Comparison of ENCODE assay signal across 1 cellular context in the genomic region with DNA sequence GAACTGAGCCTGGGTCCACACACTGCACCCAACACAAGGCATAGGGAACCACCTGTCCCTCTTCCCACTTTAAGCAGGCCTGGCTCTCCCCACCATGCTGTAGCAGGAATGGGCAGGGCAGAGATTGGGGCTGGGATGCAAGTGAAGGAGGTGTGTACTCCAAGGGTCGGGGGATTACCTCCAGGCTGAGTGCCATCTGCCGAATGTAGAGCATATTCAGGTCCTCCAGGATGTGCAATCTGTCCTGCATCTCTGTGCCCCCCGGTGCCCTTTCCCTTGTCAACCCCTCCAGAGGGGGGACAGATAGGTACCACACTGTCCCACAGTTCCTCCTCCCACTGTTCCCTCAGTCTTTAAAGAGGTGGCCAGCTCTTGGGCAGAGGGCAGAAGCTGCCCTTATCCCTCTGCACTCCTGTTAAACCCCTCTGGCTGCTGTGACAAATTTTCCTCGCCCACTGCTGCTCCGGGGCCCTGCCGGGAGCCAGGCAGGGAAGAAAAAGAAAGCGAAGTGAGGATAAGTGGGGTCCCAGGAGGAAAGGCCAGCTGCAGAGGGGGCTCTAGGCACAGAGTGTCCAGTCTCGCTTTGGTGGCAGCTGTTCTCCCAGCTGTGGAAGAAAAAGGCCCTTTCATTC.
TF ChIP-seq lines count a peak whose summit lies in the region.

No MANE protein-coding gene starts in this region.

TF ChIP-seq in HepG2, 621 proteins besides CTCF, POLR2A, EP300 and RAD21 (continued from another document and continues in another):
- TF ChIP-seq, protein P1, sequence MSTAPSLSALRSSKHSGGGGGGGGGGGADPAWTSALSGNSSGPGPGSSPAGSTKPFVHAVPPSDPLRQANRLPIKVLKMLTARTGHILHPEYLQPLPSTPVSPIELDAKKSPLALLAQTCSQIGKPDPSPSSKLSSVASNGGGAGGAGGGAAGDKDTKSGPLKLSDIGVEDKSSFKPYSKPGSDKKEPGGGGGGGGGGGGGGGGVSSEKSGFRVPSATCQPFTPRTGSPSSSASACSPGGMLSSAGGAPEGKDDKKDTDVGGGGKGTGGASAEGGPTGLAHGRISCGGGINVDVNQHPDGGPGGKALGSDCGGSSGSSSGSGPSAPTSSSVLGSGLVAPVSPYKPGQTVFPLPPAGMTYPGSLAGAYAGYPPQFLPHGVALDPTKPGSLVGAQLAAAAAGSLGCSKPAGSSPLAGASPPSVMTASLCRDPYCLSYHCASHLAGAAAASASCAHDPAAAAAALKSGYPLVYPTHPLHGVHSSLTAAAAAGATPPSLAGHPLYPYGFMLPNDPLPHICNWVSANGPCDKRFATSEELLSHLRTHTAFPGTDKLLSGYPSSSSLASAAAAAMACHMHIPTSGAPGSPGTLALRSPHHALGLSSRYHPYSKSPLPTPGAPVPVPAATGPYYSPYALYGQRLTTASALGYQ (CRISPR knock-in tag; IDR thresholded peaks at IDR 0.05) = no peak
- TF ChIP-seq ZNF225 (CRISPR knock-in tag; IDR thresholded peaks at IDR 0.05) = 0 out of 2 replicates have a peak, but pooled peaks have one; percentile 21
- TF ChIP-seq ZNF546 (CRISPR knock-in tag; conservative IDR thresholded peaks at IDR 0.05) = no peak
- 0 out of 2 replicates have a peak, but pooled peaks have one; percentile 14 for TF ChIP-seq NCOR1 (IDR thresholded peaks at IDR 0.05; ENCODE audit: borderline replicate concordance, low read length)
- TF ChIP-seq, protein P2, sequence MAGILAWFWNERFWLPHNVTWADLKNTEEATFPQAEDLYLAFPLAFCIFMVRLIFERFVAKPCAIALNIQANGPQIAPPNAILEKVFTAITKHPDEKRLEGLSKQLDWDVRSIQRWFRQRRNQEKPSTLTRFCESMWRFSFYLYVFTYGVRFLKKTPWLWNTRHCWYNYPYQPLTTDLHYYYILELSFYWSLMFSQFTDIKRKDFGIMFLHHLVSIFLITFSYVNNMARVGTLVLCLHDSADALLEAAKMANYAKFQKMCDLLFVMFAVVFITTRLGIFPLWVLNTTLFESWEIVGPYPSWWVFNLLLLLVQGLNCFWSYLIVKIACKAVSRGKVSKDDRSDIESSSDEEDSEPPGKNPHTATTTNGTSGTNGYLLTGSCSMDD (CRISPR knock-in tag; IDR thresholded peaks at IDR 0.05) = no peak
- TF ChIP-seq, protein P3, sequence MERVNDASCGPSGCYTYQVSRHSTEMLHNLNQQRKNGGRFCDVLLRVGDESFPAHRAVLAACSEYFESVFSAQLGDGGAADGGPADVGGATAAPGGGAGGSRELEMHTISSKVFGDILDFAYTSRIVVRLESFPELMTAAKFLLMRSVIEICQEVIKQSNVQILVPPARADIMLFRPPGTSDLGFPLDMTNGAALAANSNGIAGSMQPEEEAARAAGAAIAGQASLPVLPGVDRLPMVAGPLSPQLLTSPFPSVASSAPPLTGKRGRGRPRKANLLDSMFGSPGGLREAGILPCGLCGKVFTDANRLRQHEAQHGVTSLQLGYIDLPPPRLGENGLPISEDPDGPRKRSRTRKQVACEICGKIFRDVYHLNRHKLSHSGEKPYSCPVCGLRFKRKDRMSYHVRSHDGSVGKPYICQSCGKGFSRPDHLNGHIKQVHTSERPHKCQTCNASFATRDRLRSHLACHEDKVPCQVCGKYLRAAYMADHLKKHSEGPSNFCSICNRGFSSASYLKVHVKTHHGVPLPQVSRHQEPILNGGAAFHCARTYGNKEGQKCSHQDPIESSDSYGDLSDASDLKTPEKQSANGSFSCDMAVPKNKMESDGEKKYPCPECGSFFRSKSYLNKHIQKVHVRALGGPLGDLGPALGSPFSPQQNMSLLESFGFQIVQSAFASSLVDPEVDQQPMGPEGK (CRISPR knock-in tag; IDR thresholded peaks at IDR 0.05) = no peak
- no peak for TF ChIP-seq ZMYM4 (CRISPR knock-in tag; IDR thresholded peaks at IDR 0.05)
- TF ChIP-seq ZSCAN12 (CRISPR knock-in tag; IDR thresholded peaks at IDR 0.05) = no peak
- no peak for TF ChIP-seq ZNF816 (CRISPR knock-in tag; IDR thresholded peaks at IDR 0.05; ENCODE audit: borderline replicate concordance)
- TF ChIP-seq SP4 (CRISPR knock-in tag; IDR thresholded peaks at IDR 0.05) = no peak
- TF ChIP-seq ZNF205 (CRISPR knock-in tag; IDR thresholded peaks at IDR 0.05) = no peak
- peak; percentile 21; the same call in 1 of the 2 replicates for TF ChIP-seq SP5 (CRISPR knock-in tag; IDR thresholded peaks at IDR 0.05; ENCODE audit: borderline replicate concordance, low read depth)
- no peak for TF ChIP-seq ZFY (CRISPR knock-in tag; IDR thresholded peaks at IDR 0.05)
- TF ChIP-seq, protein P4, sequence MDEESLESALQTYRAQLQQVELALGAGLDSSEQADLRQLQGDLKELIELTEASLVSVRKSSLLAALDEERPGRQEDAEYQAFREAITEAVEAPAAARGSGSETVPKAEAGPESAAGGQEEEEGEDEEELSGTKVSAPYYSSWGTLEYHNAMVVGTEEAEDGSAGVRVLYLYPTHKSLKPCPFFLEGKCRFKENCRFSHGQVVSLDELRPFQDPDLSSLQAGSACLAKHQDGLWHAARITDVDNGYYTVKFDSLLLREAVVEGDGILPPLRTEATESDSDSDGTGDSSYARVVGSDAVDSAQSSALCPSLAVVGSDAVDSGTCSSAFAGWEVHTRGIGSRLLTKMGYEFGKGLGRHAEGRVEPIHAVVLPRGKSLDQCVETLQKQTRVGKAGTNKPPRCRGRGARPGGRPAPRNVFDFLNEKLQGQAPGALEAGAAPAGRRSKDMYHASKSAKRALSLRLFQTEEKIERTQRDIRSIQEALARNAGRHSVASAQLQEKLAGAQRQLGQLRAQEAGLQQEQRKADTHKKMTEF (CRISPR knock-in tag; IDR thresholded peaks at IDR 0.05) = no peak
- TF ChIP-seq REPIN1 (CRISPR knock-in tag; IDR thresholded peaks at IDR 0.05; ENCODE audit: borderline replicate concordance, low read depth) = peak; percentile 28; the same call in 1 of the 2 replicates
- no peak for TF ChIP-seq SMAD1 (CRISPR knock-in tag; IDR thresholded peaks at IDR 0.05; ENCODE audit: borderline replicate concordance, low read depth)
- 0 out of 2 replicates have a peak, but pooled peaks have one; percentile 19 for TF ChIP-seq ZNF550 (CRISPR knock-in tag; IDR thresholded peaks at IDR 0.05; ENCODE audit: borderline replicate concordance)
- TF ChIP-seq RAD51 (IDR thresholded peaks at IDR 0.05; ENCODE audit: borderline replicate concordance) = no peak
- TF ChIP-seq RFX3 (CRISPR knock-in tag; IDR thresholded peaks at IDR 0.05) = no peak
- no peak for TF ChIP-seq ZMYM3 (CRISPR knock-in tag; IDR thresholded peaks at IDR 0.05)
- no peak for TF ChIP-seq NFIC (IDR thresholded peaks at IDR 0.05; ENCODE audit: low read length)
- no peak for TF ChIP-seq ZNF589 (CRISPR knock-in tag; conservative IDR thresholded peaks at IDR 0.05)
- TF ChIP-seq ZFP37 (CRISPR knock-in tag; IDR thresholded peaks at IDR 0.05; ENCODE audit: borderline replicate concordance) = no peak
- TF ChIP-seq, protein P5, sequence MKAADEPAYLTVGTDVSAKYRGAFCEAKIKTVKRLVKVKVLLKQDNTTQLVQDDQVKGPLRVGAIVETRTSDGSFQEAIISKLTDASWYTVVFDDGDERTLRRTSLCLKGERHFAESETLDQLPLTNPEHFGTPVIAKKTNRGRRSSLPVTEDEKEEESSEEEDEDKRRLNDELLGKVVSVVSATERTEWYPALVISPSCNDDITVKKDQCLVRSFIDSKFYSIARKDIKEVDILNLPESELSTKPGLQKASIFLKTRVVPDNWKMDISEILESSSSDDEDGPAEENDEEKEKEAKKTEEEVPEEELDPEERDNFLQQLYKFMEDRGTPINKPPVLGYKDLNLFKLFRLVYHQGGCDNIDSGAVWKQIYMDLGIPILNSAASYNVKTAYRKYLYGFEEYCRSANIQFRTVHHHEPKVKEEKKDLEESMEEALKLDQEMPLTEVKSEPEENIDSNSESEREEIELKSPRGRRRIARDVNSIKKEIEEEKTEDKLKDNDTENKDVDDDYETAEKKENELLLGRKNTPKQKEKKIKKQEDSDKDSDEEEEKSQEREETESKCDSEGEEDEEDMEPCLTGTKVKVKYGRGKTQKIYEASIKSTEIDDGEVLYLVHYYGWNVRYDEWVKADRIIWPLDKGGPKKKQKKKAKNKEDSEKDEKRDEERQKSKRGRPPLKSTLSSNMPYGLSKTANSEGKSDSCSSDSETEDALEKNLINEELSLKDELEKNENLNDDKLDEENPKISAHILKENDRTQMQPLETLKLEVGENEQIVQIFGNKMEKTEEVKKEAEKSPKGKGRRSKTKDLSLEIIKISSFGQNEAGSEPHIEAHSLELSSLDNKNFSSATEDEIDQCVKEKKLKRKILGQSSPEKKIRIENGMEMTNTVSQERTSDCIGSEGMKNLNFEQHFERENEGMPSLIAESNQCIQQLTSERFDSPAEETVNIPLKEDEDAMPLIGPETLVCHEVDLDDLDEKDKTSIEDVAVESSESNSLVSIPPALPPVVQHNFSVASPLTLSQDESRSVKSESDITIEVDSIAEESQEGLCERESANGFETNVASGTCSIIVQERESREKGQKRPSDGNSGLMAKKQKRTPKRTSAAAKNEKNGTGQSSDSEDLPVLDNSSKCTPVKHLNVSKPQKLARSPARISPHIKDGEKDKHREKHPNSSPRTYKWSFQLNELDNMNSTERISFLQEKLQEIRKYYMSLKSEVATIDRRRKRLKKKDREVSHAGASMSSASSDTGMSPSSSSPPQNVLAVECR (CRISPR knock-in tag; IDR thresholded peaks at IDR 0.05; ENCODE audit: borderline replicate concordance) = no peak
- TF ChIP-seq ZNF329 (CRISPR knock-in tag; IDR thresholded peaks at IDR 0.05; ENCODE audit: low read depth) = 0 out of 2 replicates have a peak, but pooled peaks have one; percentile 7
- TF ChIP-seq KDM3A (CRISPR knock-in tag; IDR thresholded peaks at IDR 0.05; ENCODE audit: low read depth) = no peak
- no peak for TF ChIP-seq ZNF564 (CRISPR knock-in tag; IDR thresholded peaks at IDR 0.05)
- no peak for TF ChIP-seq SOX6 (IDR thresholded peaks at IDR 0.05)
- no peak for TF ChIP-seq SOX6 (CRISPR knock-in tag; IDR thresholded peaks at IDR 0.05)
- TF ChIP-seq MAF1 (CRISPR knock-in tag; IDR thresholded peaks at IDR 0.05; ENCODE audit: borderline replicate concordance) = 0 out of 2 replicates have a peak, but pooled peaks have one; percentile 59
- no peak for TF ChIP-seq NFRKB (IDR thresholded peaks at IDR 0.05)
- TF ChIP-seq, protein P6, sequence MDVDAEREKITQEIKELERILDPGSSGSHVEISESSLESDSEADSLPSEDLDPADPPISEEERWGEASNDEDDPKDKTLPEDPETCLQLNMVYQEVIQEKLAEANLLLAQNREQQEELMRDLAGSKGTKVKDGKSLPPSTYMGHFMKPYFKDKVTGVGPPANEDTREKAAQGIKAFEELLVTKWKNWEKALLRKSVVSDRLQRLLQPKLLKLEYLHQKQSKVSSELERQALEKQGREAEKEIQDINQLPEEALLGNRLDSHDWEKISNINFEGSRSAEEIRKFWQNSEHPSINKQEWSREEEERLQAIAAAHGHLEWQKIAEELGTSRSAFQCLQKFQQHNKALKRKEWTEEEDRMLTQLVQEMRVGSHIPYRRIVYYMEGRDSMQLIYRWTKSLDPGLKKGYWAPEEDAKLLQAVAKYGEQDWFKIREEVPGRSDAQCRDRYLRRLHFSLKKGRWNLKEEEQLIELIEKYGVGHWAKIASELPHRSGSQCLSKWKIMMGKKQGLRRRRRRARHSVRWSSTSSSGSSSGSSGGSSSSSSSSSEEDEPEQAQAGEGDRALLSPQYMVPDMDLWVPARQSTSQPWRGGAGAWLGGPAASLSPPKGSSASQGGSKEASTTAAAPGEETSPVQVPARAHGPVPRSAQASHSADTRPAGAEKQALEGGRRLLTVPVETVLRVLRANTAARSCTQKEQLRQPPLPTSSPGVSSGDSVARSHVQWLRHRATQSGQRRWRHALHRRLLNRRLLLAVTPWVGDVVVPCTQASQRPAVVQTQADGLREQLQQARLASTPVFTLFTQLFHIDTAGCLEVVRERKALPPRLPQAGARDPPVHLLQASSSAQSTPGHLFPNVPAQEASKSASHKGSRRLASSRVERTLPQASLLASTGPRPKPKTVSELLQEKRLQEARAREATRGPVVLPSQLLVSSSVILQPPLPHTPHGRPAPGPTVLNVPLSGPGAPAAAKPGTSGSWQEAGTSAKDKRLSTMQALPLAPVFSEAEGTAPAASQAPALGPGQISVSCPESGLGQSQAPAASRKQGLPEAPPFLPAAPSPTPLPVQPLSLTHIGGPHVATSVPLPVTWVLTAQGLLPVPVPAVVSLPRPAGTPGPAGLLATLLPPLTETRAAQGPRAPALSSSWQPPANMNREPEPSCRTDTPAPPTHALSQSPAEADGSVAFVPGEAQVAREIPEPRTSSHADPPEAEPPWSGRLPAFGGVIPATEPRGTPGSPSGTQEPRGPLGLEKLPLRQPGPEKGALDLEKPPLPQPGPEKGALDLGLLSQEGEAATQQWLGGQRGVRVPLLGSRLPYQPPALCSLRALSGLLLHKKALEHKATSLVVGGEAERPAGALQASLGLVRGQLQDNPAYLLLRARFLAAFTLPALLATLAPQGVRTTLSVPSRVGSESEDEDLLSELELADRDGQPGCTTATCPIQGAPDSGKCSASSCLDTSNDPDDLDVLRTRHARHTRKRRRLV (CRISPR knock-in tag; IDR thresholded peaks at IDR 0.05) = no peak
- no peak for TF ChIP-seq MEIS2 (CRISPR knock-in tag; IDR thresholded peaks at IDR 0.05)
- no peak for TF ChIP-seq HOXD1 (CRISPR knock-in tag; IDR thresholded peaks at IDR 0.05)
- TF ChIP-seq, protein P7, sequence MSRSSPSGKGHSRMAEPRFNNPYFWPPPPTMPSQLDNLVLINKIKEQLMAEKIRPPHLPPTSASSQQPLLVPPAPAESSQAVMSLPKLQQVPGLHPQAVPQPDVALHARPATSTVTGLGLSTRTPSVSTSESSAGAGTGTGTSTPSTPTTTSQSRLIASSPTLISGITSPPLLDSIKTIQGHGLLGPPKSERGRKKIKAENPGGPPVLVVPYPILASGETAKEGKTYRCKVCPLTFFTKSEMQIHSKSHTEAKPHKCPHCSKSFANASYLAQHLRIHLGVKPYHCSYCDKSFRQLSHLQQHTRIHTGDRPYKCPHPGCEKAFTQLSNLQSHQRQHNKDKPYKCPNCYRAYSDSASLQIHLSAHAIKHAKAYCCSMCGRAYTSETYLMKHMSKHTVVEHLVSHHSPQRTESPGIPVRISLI (CRISPR knock-in tag; IDR thresholded peaks at IDR 0.05; ENCODE audit: borderline replicate concordance) = no peak
- TF ChIP-seq SSRP1 (CRISPR knock-in tag; IDR thresholded peaks at IDR 0.05) = no peak
- TF ChIP-seq, protein P8, sequence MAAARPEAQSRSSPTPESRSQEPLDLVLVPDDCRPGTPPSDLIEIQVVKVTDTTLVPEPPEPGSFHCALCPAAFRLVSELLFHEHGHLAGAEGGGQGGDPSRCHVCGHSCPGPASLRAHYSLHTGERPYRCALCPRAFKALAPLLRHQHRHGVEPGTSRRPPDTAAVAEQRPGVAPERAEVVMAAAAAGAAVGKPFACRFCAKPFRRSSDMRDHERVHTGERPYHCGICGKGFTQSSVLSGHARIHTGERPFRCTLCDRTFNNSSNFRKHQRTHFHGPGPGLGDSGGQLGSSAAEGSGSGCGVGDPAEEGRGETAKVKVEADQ (CRISPR knock-in tag; IDR thresholded peaks at IDR 0.05; ENCODE audit: borderline replicate concordance) = no peak
- TF ChIP-seq, protein P9, sequence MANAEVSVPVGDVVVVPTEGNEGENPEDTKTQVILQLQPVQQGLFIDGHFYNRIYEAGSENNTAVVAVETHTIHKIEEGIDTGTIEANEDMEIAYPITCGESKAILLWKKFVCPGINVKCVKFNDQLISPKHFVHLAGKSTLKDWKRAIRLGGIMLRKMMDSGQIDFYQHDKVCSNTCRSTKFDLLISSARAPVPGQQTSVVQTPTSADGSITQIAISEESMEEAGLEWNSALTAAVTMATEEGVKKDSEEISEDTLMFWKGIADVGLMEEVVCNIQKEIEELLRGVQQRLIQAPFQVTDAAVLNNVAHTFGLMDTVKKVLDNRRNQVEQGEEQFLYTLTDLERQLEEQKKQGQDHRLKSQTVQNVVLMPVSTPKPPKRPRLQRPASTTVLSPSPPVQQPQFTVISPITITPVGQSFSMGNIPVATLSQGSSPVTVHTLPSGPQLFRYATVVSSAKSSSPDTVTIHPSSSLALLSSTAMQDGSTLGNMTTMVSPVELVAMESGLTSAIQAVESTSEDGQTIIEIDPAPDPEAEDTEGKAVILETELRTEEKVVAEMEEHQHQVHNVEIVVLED (CRISPR knock-in tag; IDR thresholded peaks at IDR 0.05; ENCODE audit: borderline replicate concordance) = no peak
- 0 out of 4 replicates have a peak, but pooled peaks of 1 of the 2 experiments have one; percentile 41 for TF ChIP-seq KLF16 (CRISPR knock-in tag; IDR thresholded peaks at IDR 0.05)
- TF ChIP-seq KDM1A (CRISPR knock-in tag; IDR thresholded peaks at IDR 0.05) = no peak
